1 cellular context compared by ENCODE assay signal in genomic region chr1:196593955-196594354, GRCh38.
TF ChIP-seq lines count a peak whose summit lies in the region.

No MANE protein-coding gene starts in this region.

TF ChIP-seq in K562, 482 proteins besides CTCF, POLR2A, EP300 and RAD21 (continued from another document):
- TF ChIP-seq ARID2 (IDR thresholded peaks at IDR 0.05), result no peak
- TF ChIP-seq, protein P1, sequence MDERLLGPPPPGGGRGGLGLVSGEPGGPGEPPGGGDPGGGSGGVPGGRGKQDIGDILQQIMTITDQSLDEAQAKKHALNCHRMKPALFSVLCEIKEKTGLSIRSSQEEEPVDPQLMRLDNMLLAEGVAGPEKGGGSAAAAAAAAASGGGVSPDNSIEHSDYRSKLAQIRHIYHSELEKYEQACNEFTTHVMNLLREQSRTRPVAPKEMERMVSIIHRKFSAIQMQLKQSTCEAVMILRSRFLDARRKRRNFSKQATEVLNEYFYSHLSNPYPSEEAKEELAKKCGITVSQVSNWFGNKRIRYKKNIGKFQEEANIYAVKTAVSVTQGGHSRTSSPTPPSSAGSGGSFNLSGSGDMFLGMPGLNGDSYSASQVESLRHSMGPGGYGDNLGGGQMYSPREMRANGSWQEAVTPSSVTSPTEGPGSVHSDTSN (CRISPR knock-in tag; IDR thresholded peaks at IDR 0.05; ENCODE audit: low read depth), result no peak
- TF ChIP-seq, protein P1 (tag; conservative IDR thresholded peaks at IDR 0.05; ENCODE audit: low read depth), result peak; percentile 82
- TF ChIP-seq, protein P2, sequence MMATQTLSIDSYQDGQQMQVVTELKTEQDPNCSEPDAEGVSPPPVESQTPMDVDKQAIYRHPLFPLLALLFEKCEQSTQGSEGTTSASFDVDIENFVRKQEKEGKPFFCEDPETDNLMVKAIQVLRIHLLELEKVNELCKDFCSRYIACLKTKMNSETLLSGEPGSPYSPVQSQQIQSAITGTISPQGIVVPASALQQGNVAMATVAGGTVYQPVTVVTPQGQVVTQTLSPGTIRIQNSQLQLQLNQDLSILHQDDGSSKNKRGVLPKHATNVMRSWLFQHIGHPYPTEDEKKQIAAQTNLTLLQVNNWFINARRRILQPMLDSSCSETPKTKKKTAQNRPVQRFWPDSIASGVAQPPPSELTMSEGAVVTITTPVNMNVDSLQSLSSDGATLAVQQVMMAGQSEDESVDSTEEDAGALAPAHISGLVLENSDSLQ (IDR thresholded peaks at IDR 0.05), result peak; percentile 44; the same call in 1 of the 2 replicates
- TF ChIP-seq ZNF76 (CRISPR knock-in tag; IDR thresholded peaks at IDR 0.05; ENCODE audit: borderline replicate concordance), result no peak
- no peak for TF ChIP-seq SFPQ (IDR thresholded peaks at IDR 0.05; ENCODE audit: low read depth, low read length)
- no peak for TF ChIP-seq REST (CRISPR knock-in tag; IDR thresholded peaks at IDR 0.05; ENCODE audit: low read depth)
- TF ChIP-seq ETV1 (tag; conservative IDR thresholded peaks at IDR 0.05; ENCODE audit: low read depth), result no peak
TF ChIP-seq in K562: peak in this region for 3.
